ENCODE assay signal across 8 cellular contexts in genomic region chr21:43975469-43976098, GRCh38. TPM values are rescaled to one million over a fixed set of nuclear protein-coding genes. Genes with fewer than 3 reads are reported as not detected.
DNase-seq lines count a peak whose midpoint lies in the region; ATAC-seq and TF ChIP-seq lines count a peak whose summit lies in the region.

No MANE protein-coding gene starts in this region.

- no peaks in the 10 kb centered on the region for H3F3A ChIP-seq in MM.1S (ENCODE audit: insufficient read depth, low read length)

- no peak overlapping the region for H3K4me2 ChIP-seq in MM.1S (ENCODE audit: low read depth, low read length)

- peak; percentile 83 for DNase-seq in DMS 273 (lab: John Stamatoyannopoulos, UW; ENCODE audit: unreplicated experiment)
- DNase-seq in DMS 273 treated with DMSO at 0.1 percent for 48 hours (lab: John Stamatoyannopoulos, UW): no peak
- DNase-seq in MM.1S: peak; percentile 86
- DNase-seq in adipocyte (ENCODE audit: low read depth): peak; percentile 81
- DNase-seq in right atrium auricular region (ENCODE audit: low spot score): peak; percentile 84
- DNase-seq in retinal pigment epithelial cell (ENCODE audit: low read depth): no peak

- H3K4me1 Mint-ChIP-seq in T-helper 1 cell treated with Interleukin-12 subunit alpha and Interleukin-12 subunit beta and Interleukin-4 antibody, amounts not matched to agents 30 μg/mL and 1 μg/mL, for 36 hours (ENCODE audit: low read depth): peaks cover 13% of the 10 kb centered on the region

- H3K4me3 ChIP-seq in MM.1S (ENCODE audit: low read length) (no peak overlapping the region), adipocyte (ENCODE audit: low read length) (no peak overlapping the region), right atrium auricular region (no peak overlapping the region), retinal pigment epithelial cell (ENCODE audit: low read length) (no peak overlapping the region)

- H3K4me1 ChIP-seq in MM.1S (ENCODE audit: low read length): no peaks in the 10 kb centered on the region
- no peaks in the 10 kb centered on the region for H3K4me1 ChIP-seq in adipocyte (ENCODE audit: control insufficient read depth, insufficient read depth, low read length)
- no peaks in the 10 kb centered on the region for H3K4me1 ChIP-seq in right atrium auricular region

- H4K20me1 ChIP-seq in MM.1S (ENCODE audit: insufficient read depth, low read length): no peaks in the 10 kb centered on the region

- H3K27me3 ChIP-seq in MM.1S (replicated peaks; ENCODE audit: insufficient read depth, low read length) (no peaks in the 10 kb centered on the region), adipocyte (replicated peaks; ENCODE audit: control insufficient read depth, insufficient read depth, low read length) (no peaks in the 10 kb centered on the region), right atrium auricular region (no peaks in the 10 kb centered on the region)

- no peak overlapping the region for H3K4me3 Mint-ChIP-seq in T-helper 1 cell treated with Interleukin-12 subunit alpha and Interleukin-12 subunit beta and Interleukin-4 antibody, amounts not matched to agents 30 μg/mL and 1 μg/mL, for 36 hours

- H2AFZ ChIP-seq in MM.1S (ENCODE audit: low read length): no peak overlapping the region

- peaks cover 13% of the 10 kb centered on the region for H3K36me3 Mint-ChIP-seq in T-helper 1 cell treated with Interleukin-12 subunit alpha and Interleukin-12 subunit beta and Interleukin-4 antibody, amounts not matched to agents 30 μg/mL and 1 μg/mL, for 36 hours (ENCODE audit: low read depth)

- TF ChIP-seq CTCF in MM.1S (IDR thresholded peaks at IDR 0.05; ENCODE audit: low read length): peak; percentile 100
- TF ChIP-seq CTCF in right atrium auricular region (IDR thresholded peaks at IDR 0.05): peak; percentile 83 to 97
- peak; percentile 94 for TF ChIP-seq CTCF in retinal pigment epithelial cell (conservative IDR thresholded peaks at IDR 0.05; ENCODE audit: low read depth, low read length)

- H3K27me3 Mint-ChIP-seq in T-helper 1 cell treated with Interleukin-12 subunit alpha and Interleukin-12 subunit beta and Interleukin-4 antibody, amounts not matched to agents 30 μg/mL and 1 μg/mL, for 36 hours (ENCODE audit: low read depth): no peaks in the 10 kb centered on the region

- no peak overlapping the region for H3K9ac ChIP-seq in MM.1S (ENCODE audit: low read length)
- H3K9ac ChIP-seq in adipocyte (ENCODE audit: low read length): no peak overlapping the region

- no peaks in the 10 kb centered on the region for H3K79me2 ChIP-seq in MM.1S (ENCODE audit: low read length)

- H3K36me3 ChIP-seq in MM.1S (replicated peaks; ENCODE audit: insufficient read depth, low read length): no peaks in the 10 kb centered on the region; the same call in 1 of the 2 replicates
- peaks cover 21% of the 10 kb centered on the region for H3K36me3 ChIP-seq in adipocyte (ENCODE audit: control insufficient read depth, insufficient read depth, low read length, severe bottlenecking)
- H3K36me3 ChIP-seq in right atrium auricular region: peaks cover 34% of the 10 kb centered on the region

- no peak overlapping the region for H3K27ac ChIP-seq in MM.1S (ENCODE audit: low read length)
- H3K27ac ChIP-seq in right atrium auricular region: no peak overlapping the region

- no peak for ATAC-seq in GM21381 (IDR thresholded peaks at IDR 0.05; ENCODE audit: unreplicated experiment)

- H3K9me3 ChIP-seq in MM.1S (replicated peaks; ENCODE audit: insufficient read depth, low read length) (no peaks in the 10 kb centered on the region), adipocyte (ENCODE audit: control insufficient read depth, low read length) (no peaks in the 10 kb centered on the region), right atrium auricular region (no peaks in the 10 kb centered on the region)

- H3K27ac Mint-ChIP-seq in T-helper 1 cell treated with Interleukin-12 subunit alpha and Interleukin-12 subunit beta and Interleukin-4 antibody, amounts not matched to agents 30 μg/mL and 1 μg/mL, for 36 hours: peak overlapping the region; percentile 45

- H3K9me3 Mint-ChIP-seq in T-helper 1 cell treated with Interleukin-12 subunit alpha and Interleukin-12 subunit beta and Interleukin-4 antibody, amounts not matched to agents 30 μg/mL and 1 μg/mL, for 36 hours: no peaks in the 10 kb centered on the region

- H3K9me2 ChIP-seq in MM.1S (replicated peaks; ENCODE audit: insufficient read depth, low read length): no peaks in the 10 kb centered on the region

RNA-seq across cellular contexts. Expression of gene TRAPPC10, which starts 36.5 kb away (rescaled TPM):
- 10 to 100 TPM; 18.2 to 19.7 TPM for total RNA-seq in right atrium auricular region

Comparison
In these comparisons a context has a peak if more than half of its experiments do, and no peak if none do; other contexts are left out.
1. DNase-seq: peak in DMS 273 (single experiment), MM.1S (single experiment), adipocyte (single experiment) and right atrium auricular region (single experiment); none in DMS 273 treated with DMSO at 0.1 percent for 48 hours (single experiment) and retinal pigment epithelial cell (single experiment).
2. Peak in every context shown above with its lines, with median percentiles within 50 percentile points of each other: CTCF ChIP-seq.